Comparison of ENCODE assay signal across 21 cellular contexts in the genomic region with DNA sequence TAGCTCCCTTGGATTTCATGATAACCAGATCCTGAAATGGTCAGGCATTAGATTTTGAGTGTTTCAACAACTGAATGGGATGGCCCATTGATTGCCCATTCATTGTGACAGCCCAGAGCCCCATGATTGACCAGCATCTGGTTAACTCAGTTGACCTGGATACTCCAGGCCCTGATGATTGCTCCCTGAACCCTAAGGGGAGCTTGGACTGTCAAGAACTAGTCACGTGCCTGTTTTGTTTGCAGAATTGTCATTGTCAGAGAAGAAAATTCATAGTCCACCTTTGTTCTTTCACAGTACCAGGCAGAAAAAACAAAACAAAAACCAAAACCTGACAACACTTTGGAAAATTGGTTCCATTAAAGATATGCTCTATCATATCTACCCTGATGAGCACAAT.
"Had no signal": no experiment of that assay in that cellular context is flagged by ENCODE, and none has a peak within 500 bp of the region (broad histone marks: within the 10 kb centered on the region; RNA-seq: fewer than 3 reads in every experiment).

No MANE protein-coding gene starts in this region.

- ATAC-seq: Panc1, PC-3, T-cell had no signal

- H3K9ac ChIP-seq: KMS-11, SK-N-SH had no signal

- FAIRE-seq: HTR-8/SVneo had no signal

- DNase-seq: Kasumi-1; NCI-H1092 treated with DMSO at 0.1 percent for 48 hours; NCI-H1694; NCI-H187 treated with DMSO at 0.1 percent for 48 hours; NCI-H2029 treated with DMSO at 0.1 percent for 48 hours; NCI-H2171 treated with DMSO at 0.1 percent for 48 hours; NCI-H446; NCI-H510A; NCI-H524 treated with DMSO at 0.1 percent for 48 hours; NCI-H69; NK-92 treated with Interleukin-12 subunit alpha and Interleukin-12 subunit beta, amount 100 ng/mL, for 24 hours; PC-3; SHP77; SK-N-SH; SW 1271; T-cell had no signal

- H3K4me2 ChIP-seq: KMS-11, SK-N-SH had no signal

- H3K27ac ChIP-seq: HL-60, KMS-11, RWPE1 had no signal

- H3K9me3 ChIP-seq: SK-N-SH had no signal
